In the genomic region with DNA sequence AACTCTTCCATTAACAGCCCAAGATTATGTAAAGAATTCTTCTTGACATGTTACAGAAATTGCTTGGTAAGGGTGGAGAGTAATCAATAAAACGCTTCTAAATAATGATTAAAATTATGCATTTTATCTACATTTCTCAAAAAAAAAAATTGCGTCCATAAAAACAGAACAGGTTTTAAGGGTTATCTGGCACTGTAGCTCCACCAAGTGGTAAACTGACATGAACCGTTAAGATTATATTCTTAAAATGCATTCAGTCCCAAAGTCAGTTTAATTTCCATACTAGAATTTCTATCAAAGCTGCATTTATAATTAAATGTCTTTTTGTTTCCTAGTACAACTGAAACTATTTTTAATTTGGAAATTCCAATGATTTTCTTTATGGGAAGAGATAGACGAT, we compare ENCODE assay signal across 9 cellular contexts.
A peak's percentile ranks its signal among the peaks of the same experiment; 100 is the strongest.
DNase-seq lines count a peak whose midpoint lies in the region; ATAC-seq, FAIRE-seq and TF ChIP-seq lines count a peak whose summit lies in the region.
"Had no signal": no experiment of that assay in that cellular context is flagged by ENCODE, and none has a peak within 500 bp of the region (broad histone marks: within the 10 kb centered on the region; RNA-seq: fewer than 3 reads in every experiment).

No MANE protein-coding gene starts in this region.

- no peak overlapping the region for H4K8ac ChIP-seq in mesendoderm (ENCODE audit: low read depth, low read length)

- no peaks in the 10 kb centered on the region for H3K9me1 ChIP-seq in K562 (ENCODE audit: control insufficient read depth, insufficient read depth, low read length)

- WGBS in K562 (ENCODE audit: insufficient coverage, low coverage, missing lambda C conversion rate), result 2% methylated on average over 4 of the region's 4 CpGs
- no CpG with 5 or more reads among the region's 4 CpGs for WGBS in mesendoderm (ENCODE audit: extremely low coverage, insufficient coverage, low lambda C conversion rate)

- TF ChIP-seq RAD21 in K562 (CRISPR knock-in tag; conservative IDR thresholded peaks at IDR 0.05 in 1 of 2, IDR thresholded peaks at IDR 0.05 in 1 of 2), result peak; percentile 48 to 56

- H3K56ac ChIP-seq in mesendoderm (ENCODE audit: low read length), result no peak overlapping the region

- in situ Hi-C loops in K562 (cut with MboI), result loop anchor here (25.0 kb wide), 1 partner anchor 972 kb away; no protein-coding TSS in a partner anchor

- H3K36me3 ChIP-seq in K562 (ENCODE audit: control insufficient read depth, insufficient read depth, low read length) (no peaks in the 10 kb centered on the region), mesendoderm (ENCODE audit: control insufficient read depth, insufficient read depth, low read length) (no peaks in the 10 kb centered on the region)

- no peak overlapping the region for H3K18ac ChIP-seq in mesendoderm (ENCODE audit: low read length)

- DNase-seq in Daoy (ENCODE audit: low read depth) (peak; percentile 15), LHCN-M2 (ENCODE audit: low read depth) (peak; percentile 54), K562 (ENCODE audit: extremely low read depth in 1 of 4, low spot score in 3 of 4) (peak in 1 of 4 experiments; percentile 25), mesendoderm (peak; percentile 28), NCI-H2107 treated with DMSO at 0.1 percent for 48 hours (lab: John Stamatoyannopoulos, UW; ENCODE audit: unreplicated experiment) (no peak), COLO668 (lab: John Stamatoyannopoulos, UW; ENCODE audit: unreplicated experiment) (no peak), urothelium cell line (ENCODE audit: low spot score) (no peak)

- ATAC-seq in K562 (no peak), GM19395 (IDR thresholded peaks at IDR 0.05; ENCODE audit: unreplicated experiment) (no peak)

- H3K4me3 ChIP-seq in K562 (no peak overlapping the region), mesendoderm (ENCODE audit: low read length) (no peak overlapping the region)
- H3K4me3 ChIP-seq: lung had no signal

- H2BK5ac ChIP-seq in mesendoderm (ENCODE audit: low read length), result no peak overlapping the region

- no peaks in the 10 kb centered on the region for H3K4me1 ChIP-seq in K562 (replicated peaks in 1 of 2; ENCODE audit: control insufficient read depth in 2 of 2, insufficient read depth in 2 of 2, low read length in 2 of 2)
- H3K4me1 ChIP-seq in mesendoderm (ENCODE audit: control insufficient read depth, low read depth, low read length), result no peaks in the 10 kb centered on the region

- no peaks in the 10 kb centered on the region for H3K79me1 ChIP-seq in mesendoderm (ENCODE audit: low read length)

- H3K9me3 ChIP-seq in K562 (replicated peaks; ENCODE audit: control insufficient read depth, insufficient read depth, low read depth, low read length), result no peaks in the 10 kb centered on the region

- no peak overlapping the region for H3K27ac ChIP-seq in K562 (ENCODE audit: extremely low read depth, low read depth, low read length)
- H3K27ac ChIP-seq in mesendoderm (ENCODE audit: low read depth, low read length), result no peak overlapping the region

- no peak overlapping the region for H3K4ac ChIP-seq in mesendoderm (ENCODE audit: low read depth, low read length)

- no peak overlapping the region for H2BK120ac ChIP-seq in mesendoderm (ENCODE audit: low read depth, low read length)

- no TSS peak for BruUV-seq in K562 (replicated peaks; lab: Mats Ljungman, UMichigan)

- FAIRE-seq in K562 (lab: Jason Lieb, UNC), result no peak
- no peak for FAIRE-seq in urothelium cell line (lab: Jason Lieb, UNC)

- CTCF ChIA-PET in K562 (lab: Yijun Ruan, JAX; ENCODE audit: low intra/inter-chr PET ratio), result interaction anchor here (1.5 kb wide), 1 partner anchor 310 kb away, joined by 6 read pairs; no protein-coding TSS in a partner anchor

- H3K4me2 ChIP-seq in K562 (ENCODE audit: insufficient read depth, low read length) (no peak overlapping the region), mesendoderm (ENCODE audit: low read length) (no peak overlapping the region)

- POLR2A ChIA-PET in K562 (lab: Yijun Ruan, JAX), result no interaction called here

- TF ChIP-seq EP300 in K562 (IDR thresholded peaks at IDR 0.05; ENCODE audit: low read length), result no peak

- H3K27me3 ChIP-seq in K562 (ENCODE audit: control insufficient read depth in 2 of 2, insufficient read depth in 2 of 2, low read length in 2 of 2), result no peaks in the 10 kb centered on the region
- H3K27me3 ChIP-seq in mesendoderm (ENCODE audit: insufficient read depth, low read length, poor library complexity), result no peaks in the 10 kb centered on the region

- no peak for TF ChIP-seq POLR2A in K562 (conservative IDR thresholded peaks at IDR 0.05)

- H3K9ac ChIP-seq in K562 (ENCODE audit: insufficient read depth in 1 of 2, low read depth in 2 of 2, low read length in 2 of 2) (no peak overlapping the region), mesendoderm (ENCODE audit: low read length) (no peak overlapping the region)

- H3K79me2 ChIP-seq in K562 (ENCODE audit: control insufficient read depth, insufficient read depth, low read length) (no peaks in the 10 kb centered on the region), mesendoderm (ENCODE audit: control insufficient read depth, insufficient read depth, low read length) (no peaks in the 10 kb centered on the region)

- peak in 2 of 3 experiments; percentile 16 to 52; a peak in 3 of 6 replicates for TF ChIP-seq CTCF in K562 (IDR thresholded peaks at IDR 0.05 in 2 of 3, conservative IDR thresholded peaks at IDR 0.05 in 1 of 3; ENCODE audit: insufficient read depth in 2 of 3, low read depth in 1 of 3, low read length in 3 of 3)

- no peak overlapping the region for H2AK5ac ChIP-seq in mesendoderm (ENCODE audit: low read length)

- H2BK15ac ChIP-seq in mesendoderm (replicated peaks; ENCODE audit: low read depth), result no peak overlapping the region

- H2AFZ ChIP-seq in K562 (ENCODE audit: low read depth, low read length), result no peak overlapping the region

- H4K20me1 ChIP-seq in K562 (replicated peaks; ENCODE audit: control insufficient read depth, insufficient read depth, low read length), result no peaks in the 10 kb centered on the region

- intact Hi-C loops in K562 (cut with micrococcal nuclease), result loop anchor here (2.0 to 10.0 kb wide), 2 partner anchors 990 to 1110 kb away; no protein-coding TSS in a partner anchor

- no peak overlapping the region for H3K23ac ChIP-seq in mesendoderm (ENCODE audit: low read length)

- no peak overlapping the region for H4K5ac ChIP-seq in mesendoderm (ENCODE audit: low read length)

TF ChIP-seq in K562, 482 proteins besides CTCF, POLR2A, EP300 and RAD21:
- TF ChIP-seq SMC3 (conservative IDR thresholded peaks at IDR 0.05; ENCODE audit: insufficient read depth, low read depth, low read length), result 0 out of 2 replicates have a peak, but pooled peaks have one; percentile 12
- no peak for TF ChIP-seq MIER1 (IDR thresholded peaks at IDR 0.05; ENCODE audit: low read depth)

Comparison
In these comparisons a context has a peak if more than half of its experiments do, and no peak if none do; other contexts are left out.
1. DNase-seq: peak in Daoy (single experiment), LHCN-M2 (single experiment) and mesendoderm (single experiment); none in NCI-H2107 treated with DMSO at 0.1 percent for 48 hours (single experiment), COLO668 (single experiment) and urothelium cell line (single experiment).